ENCODE assay signal across 17 cellular contexts in genomic region chr10:13789448-13789829, GRCh38.
DNase-seq lines count a peak whose midpoint lies in the region; TF ChIP-seq lines count a peak whose summit lies in the region.
"Had no signal": no experiment of that assay in that cellular context is flagged by ENCODE, and none has a peak within 500 bp of the region (broad histone marks: within the 10 kb centered on the region; RNA-seq: fewer than 3 reads in every experiment).

No MANE protein-coding gene starts in this region.

- H3K4me1 ChIP-seq in CD4-positive, alpha-beta memory T cell (ENCODE audit: insufficient read depth, low read length), result peaks cover 47% of the 10 kb centered on the region
- no peaks in the 10 kb centered on the region for H3K4me1 ChIP-seq in endodermal cell (ENCODE audit: control insufficient read depth, insufficient read depth, low read length)
- no peaks in the 10 kb centered on the region for H3K4me1 ChIP-seq in smooth muscle cell (ENCODE audit: low read depth)

- H3K4me3 ChIP-seq in CD4-positive, alpha-beta memory T cell (ENCODE audit: low read length in 2 of 2), result no peak overlapping the region
- no peak overlapping the region for H3K4me3 ChIP-seq in SU-DHL-6 (ENCODE audit: insufficient read depth, low read length, poor library complexity, severe bottlenecking)
- no peak overlapping the region for H3K4me3 ChIP-seq in endodermal cell (ENCODE audit: low read length)
- no peak overlapping the region for H3K4me3 ChIP-seq in smooth muscle cell

- H3K9ac ChIP-seq in SU-DHL-6 (ENCODE audit: low read length) (peak overlapping the region; percentile 16; the same call in 1 of the 2 replicates), endodermal cell (ENCODE audit: extremely low read depth, low read length, poor library complexity, severe bottlenecking) (no peak overlapping the region), smooth muscle cell (ENCODE audit: low read depth) (no peak overlapping the region)

- POLR2A ChIA-PET in CD4-positive, alpha-beta memory T cell (lab: Charles Lee; ENCODE audit: partially characterized antibody), result interaction anchor here (0.6 to 1.3 kb wide), 2 partner anchors 11 to 65 kb away, joined by 3 to 4 read pairs; no protein-coding TSS in a partner anchor

- H3K4me2 ChIP-seq in SU-DHL-6 (ENCODE audit: low read depth, low read length, poor library complexity, severe bottlenecking) (no peak overlapping the region), smooth muscle cell (no peak overlapping the region)

- peak overlapping the region; percentile 91 for H3K27ac ChIP-seq in CD4-positive, alpha-beta memory T cell (ENCODE audit: low read depth, low read length)
- H3K27ac ChIP-seq in SU-DHL-6 (ENCODE audit: low read depth, low read length), result 0 out of 2 replicates have a peak overlapping the region, but pooled peaks have one; percentile 15
- H3K27ac ChIP-seq in endodermal cell (ENCODE audit: low read depth, low read length), result peak overlapping the region; percentile 90
- no peak overlapping the region for H3K27ac ChIP-seq in smooth muscle cell (ENCODE audit: low read depth)
- H3K27ac ChIP-seq: WERI-Rb-1 had no signal

- no peak for DNase-seq in CD4-positive, alpha-beta memory T cell
- DNase-seq in endodermal cell, result no peak
- DNase-seq in smooth muscle cell (lab: John Stamatoyannopoulos, UW; ENCODE audit: unreplicated experiment), result no peak
- no peak for DNase-seq in SW480 (ENCODE audit: low spot score)
- no peak for DNase-seq in D341Med (ENCODE audit: low spot score)
- DNase-seq in ecto neural progenitor cell (ENCODE audit: low spot score), result no peak
- DNase-seq: DND-41; Kasumi-1; naive B cell; NCI-H510A treated with DMSO at 0.1 percent for 48 hours; PC-3; stimulated activated CD4-positive, alpha-beta T cell treated with anti-CD3 and anti-CD28 coated beads, Interleukin-2, amount 100 ng/mL, for 24 hours; SW 1271; WERI-Rb-1 had no signal

- WGBS in endodermal cell (ENCODE audit: insufficient coverage in 1 of 2, insufficient read length in 1 of 2), 2 experiments, result 50% methylated on average over 2 of the region's 2 CpGs; no CpG with 5 or more reads in 1 of the 2 experiments
- 49% methylated on average over 2 of the region's 2 CpGs for WGBS in smooth muscle cell (ENCODE audit: low lambda C conversion rate)

- CTCF ChIA-PET in CD4-positive, alpha-beta memory T cell (lab: Charles Lee; ENCODE audit: partially characterized antibody), result interaction anchor here (0.8 to 3.4 kb wide), 4 partner anchors 292 to 408 kb away, joined by 3 to 21 read pairs (median 6); no protein-coding TSS in a partner anchor

- TF ChIP-seq CTCF in SU-DHL-6 (IDR thresholded peaks at IDR 0.05; ENCODE audit: insufficient read depth, low read length, poor library complexity, severe bottlenecking), result no peak
- TF ChIP-seq CTCF in endodermal cell (conservative IDR thresholded peaks at IDR 0.05), result no peak
- TF ChIP-seq CTCF in smooth muscle cell (IDR thresholded peaks at IDR 0.05; ENCODE audit: borderline replicate concordance, insufficient read depth, poor library complexity, severe bottlenecking), result no peak

- no peaks in the 10 kb centered on the region for H3F3A ChIP-seq in SU-DHL-6 (ENCODE audit: insufficient read depth)
- no peaks in the 10 kb centered on the region for H3F3A ChIP-seq in smooth muscle cell (ENCODE audit: low read depth)

- H3K36me3 ChIP-seq in CD4-positive, alpha-beta memory T cell (ENCODE audit: insufficient read depth, low read length), result no peaks in the 10 kb centered on the region
- no peaks in the 10 kb centered on the region for H3K36me3 ChIP-seq in SU-DHL-6 (ENCODE audit: low read length)
- H3K36me3 ChIP-seq in endodermal cell (ENCODE audit: control insufficient read depth, insufficient read depth, low read length), result no peaks in the 10 kb centered on the region
- H3K36me3 ChIP-seq in smooth muscle cell (ENCODE audit: low read depth), result no peaks in the 10 kb centered on the region
- H3K36me3 ChIP-seq: WERI-Rb-1 had no signal

- peaks cover 10 to 39% (median 26%) of the 10 kb centered on the region in 4 donors for H3K4me1 Mint-ChIP-seq in CD4-positive, alpha-beta memory T cell
- no peaks in the 10 kb centered on the region for H3K4me1 Mint-ChIP-seq in endodermal cell

- H3K9me2 ChIP-seq in SU-DHL-6 (replicated peaks; ENCODE audit: insufficient read depth, low read length), result no peaks in the 10 kb centered on the region

- H3K9me3 Mint-ChIP-seq in CD4-positive, alpha-beta memory T cell, result no peaks in the 10 kb centered on the region
- no peaks in the 10 kb centered on the region for H3K9me3 Mint-ChIP-seq in endodermal cell
- H3K9me3 Mint-ChIP-seq: activated naive CD4-positive, alpha-beta T cell treated with anti-CD3 and anti-CD28 coated beads for 36 hours; central memory CD8-positive, alpha-beta T cell; naive B cell had no signal

- H3K36me3 Mint-ChIP-seq in CD4-positive, alpha-beta memory T cell, result no peaks in the 10 kb centered on the region
- H3K36me3 Mint-ChIP-seq in endodermal cell (ENCODE audit: low read depth), result no peaks in the 10 kb centered on the region
- H3K36me3 Mint-ChIP-seq: naive B cell had no signal

- H2AFZ ChIP-seq in SU-DHL-6 (ENCODE audit: low read depth, low read length, severe bottlenecking), result peak overlapping the region; percentile 46
- H2AFZ ChIP-seq in smooth muscle cell (ENCODE audit: low read depth), result peak overlapping the region; percentile 13

- intact Hi-C loops in CD4-positive, alpha-beta memory T cell (cut with micrococcal nuclease), result loop anchor here (5.0 to 10.0 kb wide), 4 partner anchors 303 to 1375 kb away; partner anchors contain the start of genes DCLRE1C, MEIG1 and NMT2

- H3K4me3 Mint-ChIP-seq in CD4-positive, alpha-beta memory T cell, result peak overlapping the region in 4 of 8 donors; percentile 20 to 65 (median 44)
- H3K4me3 Mint-ChIP-seq in endodermal cell, result no peak overlapping the region
- H3K4me3 Mint-ChIP-seq: activated naive CD4-positive, alpha-beta T cell treated with anti-CD3 and anti-CD28 coated beads for 36 hours had no signal

- no peaks in the 10 kb centered on the region for H3K27me3 ChIP-seq in CD4-positive, alpha-beta memory T cell (ENCODE audit: insufficient read depth, low read length)
- no peaks in the 10 kb centered on the region for H3K27me3 ChIP-seq in SU-DHL-6 (ENCODE audit: low read length)
- no peaks in the 10 kb centered on the region for H3K27me3 ChIP-seq in endodermal cell (ENCODE audit: control insufficient read depth, insufficient read depth, low read length, poor library complexity, severe bottlenecking)
- peaks cover 28% of the 10 kb centered on the region for H3K27me3 ChIP-seq in smooth muscle cell (ENCODE audit: low read depth)

- H3K27me3 Mint-ChIP-seq in CD4-positive, alpha-beta memory T cell, result no peaks in the 10 kb centered on the region
- no peaks in the 10 kb centered on the region for H3K27me3 Mint-ChIP-seq in endodermal cell (ENCODE audit: insufficient read depth)
- H3K27me3 Mint-ChIP-seq: central memory CD8-positive, alpha-beta T cell; naive B cell had no signal

- H3K9me3 ChIP-seq in CD4-positive, alpha-beta memory T cell (ENCODE audit: control insufficient read depth in 1 of 2, low read length in 2 of 2), result no peaks in the 10 kb centered on the region
- H3K9me3 ChIP-seq in SU-DHL-6 (ENCODE audit: insufficient read depth, low read length) (no peaks in the 10 kb centered on the region), endodermal cell (ENCODE audit: control insufficient read depth, low read length) (no peaks in the 10 kb centered on the region), smooth muscle cell (replicated peaks; ENCODE audit: low read depth) (no peaks in the 10 kb centered on the region)

- no peak overlapping the region for H3K27ac Mint-ChIP-seq in CD4-positive, alpha-beta memory T cell
- H3K27ac Mint-ChIP-seq in endodermal cell, result no peak overlapping the region

- H3K79me2 ChIP-seq in SU-DHL-6 (ENCODE audit: insufficient read depth, low read length), result no peaks in the 10 kb centered on the region
- no peaks in the 10 kb centered on the region for H3K79me2 ChIP-seq in smooth muscle cell (ENCODE audit: low read depth)

- H4K20me1 ChIP-seq in SU-DHL-6 (ENCODE audit: low read depth, low read length), result no peaks in the 10 kb centered on the region
- H4K20me1 ChIP-seq in smooth muscle cell (ENCODE audit: low read depth), result no peaks in the 10 kb centered on the region
